9 cellular contexts compared by ENCODE assay signal in the genomic region with DNA sequence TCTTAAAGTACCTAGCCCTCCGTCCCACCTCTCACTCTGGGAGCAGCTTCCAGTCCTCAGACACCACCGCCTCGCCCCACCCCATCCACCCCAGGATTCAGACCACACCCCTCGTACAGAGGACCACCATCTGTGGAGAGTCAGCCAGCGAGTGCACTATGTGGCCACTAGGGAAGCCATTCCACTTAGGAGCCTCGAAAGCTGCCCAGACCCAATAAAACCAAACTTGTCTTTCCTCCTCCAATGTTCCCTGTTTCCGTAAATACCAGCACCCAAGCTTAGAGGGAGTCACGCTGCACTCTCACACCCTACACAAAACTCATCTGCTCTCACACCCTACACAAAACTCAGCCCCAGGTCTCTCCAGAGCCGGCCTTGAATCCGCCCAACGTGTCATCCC. TPM values are rescaled to one million over a fixed set of nuclear protein-coding genes. Genes with fewer than 3 reads are reported as not detected.
DNase-seq lines count a peak whose midpoint lies in the region; ATAC-seq, FAIRE-seq and TF ChIP-seq lines count a peak whose summit lies in the region.
"Had no signal": no experiment of that assay in that cellular context is flagged by ENCODE, and none has a peak within 500 bp of the region (broad histone marks: within the 10 kb centered on the region; RNA-seq: fewer than 3 reads in every experiment).

No MANE protein-coding gene starts in this region.

- H3K27ac ChIP-seq in DND-41 (ENCODE audit: low read length) (no peak overlapping the region), Karpas-422 (ENCODE audit: low read length) (no peak overlapping the region)

- no peaks in the 10 kb centered on the region for H3K9me3 ChIP-seq in DND-41 (ENCODE audit: insufficient read depth, low read length, severe bottlenecking)
- H3K9me3 ChIP-seq in Karpas-422 (ENCODE audit: low read length): no peaks in the 10 kb centered on the region
- H3K9me3 ChIP-seq in mucosa of stomach (ENCODE audit: control insufficient read depth, low read length): no peaks in the 10 kb centered on the region

- TF ChIP-seq CTCF in DND-41 (IDR thresholded peaks at IDR 0.05; ENCODE audit: borderline replicate concordance, extremely low read depth, low read length, poor library complexity, severe bottlenecking) (peak; percentile 58), astrocyte of the spinal cord (IDR thresholded peaks at IDR 0.05; ENCODE audit: low read depth, low read length) (peak; percentile 38)

- H4K20me1 ChIP-seq in DND-41 (ENCODE audit: insufficient read depth, low read length) (peaks cover 4% of the 10 kb centered on the region; the same call in 1 of the 2 replicates), Karpas-422 (ENCODE audit: insufficient read depth, low read depth, low read length) (no peaks in the 10 kb centered on the region)

- H3K79me2 ChIP-seq in DND-41 (ENCODE audit: insufficient read depth, low read length) (no peaks in the 10 kb centered on the region), Karpas-422 (ENCODE audit: low read length) (no peaks in the 10 kb centered on the region)

- H3K4me2 ChIP-seq in DND-41 (ENCODE audit: insufficient read depth, low read length) (no peak overlapping the region), Karpas-422 (ENCODE audit: low read depth, low read length, poor library complexity, severe bottlenecking) (no peak overlapping the region)

- H3K27me3 ChIP-seq in DND-41 (ENCODE audit: insufficient read depth, low read length, poor library complexity): peaks cover 53% of the 10 kb centered on the region
- no peaks in the 10 kb centered on the region for H3K27me3 ChIP-seq in Karpas-422 (ENCODE audit: low read length)
- H3K27me3 ChIP-seq in mucosa of stomach (ENCODE audit: control insufficient read depth, insufficient read depth, low read length): no peaks in the 10 kb centered on the region

- peak; percentile 40 for DNase-seq in DND-41
- peak; percentile 45 for DNase-seq in Karpas-422
- DNase-seq in astrocyte of the spinal cord (ENCODE audit: low read depth, low spot score): no peak
- DNase-seq in activated gamma-delta T cell treated with Interleukin-2 at 50 U/mL for 16 hours: no peak
- DNase-seq in RCC 7860 (ENCODE audit: low spot score): no peak
- no peak for DNase-seq in 8988T
- DNase-seq: amniotic stem cell had no signal

- H3K9ac ChIP-seq in DND-41 (ENCODE audit: low read depth, low read length): no peak overlapping the region
- H3K9ac ChIP-seq in Karpas-422 (ENCODE audit: low read length): no peak overlapping the region
- H3K9ac ChIP-seq in mucosa of stomach (ENCODE audit: low read length): peak overlapping the region; percentile 83

- H2AFZ ChIP-seq in DND-41 (ENCODE audit: low read depth, low read length) (no peak overlapping the region), Karpas-422 (ENCODE audit: low read length) (no peak overlapping the region)

- in situ Hi-C loops in astrocyte of the spinal cord (cut with HindIII; ENCODE audit: low sequenced_read_pairs): no loop called here

- no peak for FAIRE-seq in RCC 7860 (lab: Jason Lieb, UNC)

- ATAC-seq in DND-41 (ENCODE audit: insufficient read depth, low read depth): peak; percentile 44
- ATAC-seq in GM18511 (IDR thresholded peaks at IDR 0.05; ENCODE audit: unreplicated experiment): no peak

- no peaks in the 10 kb centered on the region for H3K36me3 ChIP-seq in DND-41 (ENCODE audit: insufficient read depth, low read length)
- H3K36me3 ChIP-seq in Karpas-422 (ENCODE audit: insufficient read depth, low read length): no peaks in the 10 kb centered on the region
- H3K36me3 ChIP-seq in mucosa of stomach (ENCODE audit: control insufficient read depth, insufficient read depth, low read length): no peaks in the 10 kb centered on the region

- H3K4me1 ChIP-seq in DND-41 (ENCODE audit: insufficient read depth, low read length) (peaks cover 23% of the 10 kb centered on the region), Karpas-422 (ENCODE audit: low read length) (no peaks in the 10 kb centered on the region), mucosa of stomach (ENCODE audit: control insufficient read depth, insufficient read depth, low read length) (peaks cover 47% of the 10 kb centered on the region)

- H3K9me2 ChIP-seq in Karpas-422 (replicated peaks; ENCODE audit: insufficient read depth, low read length): no peaks in the 10 kb centered on the region

- H3K4me3 ChIP-seq in DND-41 (ENCODE audit: low read depth in 1 of 2, low read length in 2 of 2) (no peak overlapping the region), Karpas-422 (ENCODE audit: low read length) (no peak overlapping the region), astrocyte of the spinal cord (ENCODE audit: low read depth, low read length) (no peak overlapping the region), mucosa of stomach (ENCODE audit: low read length) (no peak overlapping the region)

RNA-seq across cellular contexts. Expression of a gene that starts 1.9 kb away (rescaled TPM):
- not detected in 2 replicates for total RNA-seq in Karpas-422 (2014; rRNA removed; shearing (Covaris generic); ENCODE audit: low replicate concordance)

Comparison
In these comparisons a context has a peak if more than half of its experiments do, and no peak if none do; other contexts are left out.
1. DNase-seq: peak in DND-41 (single experiment) and Karpas-422 (single experiment); none in astrocyte of the spinal cord (single experiment), activated gamma-delta T cell treated with Interleukin-2 at 50 U/mL for 16 hours (single experiment), RCC 7860 (single experiment) and 8988T (single experiment).